7 cellular contexts compared by ENCODE assay signal in genomic region chr4:71553605-71554004, GRCh38.
A peak's percentile ranks its signal among the peaks of the same experiment; 100 is the strongest.
DNase-seq lines count a peak whose midpoint lies in the region; ATAC-seq and TF ChIP-seq lines count a peak whose summit lies in the region.

No MANE protein-coding gene starts in this region.

- no peaks in the 10 kb centered on the region for H3F3A ChIP-seq in neural progenitor cell (ENCODE audit: low read depth)

- H3K36me3 ChIP-seq in KMS-11 (ENCODE audit: insufficient read depth): no peaks in the 10 kb centered on the region
- no peaks in the 10 kb centered on the region for H3K36me3 ChIP-seq in neural progenitor cell

- H3K36me3 Mint-ChIP-seq in neural progenitor cell: no peaks in the 10 kb centered on the region

- no peak overlapping the region for H3K4me2 ChIP-seq in KMS-11
- H3K4me2 ChIP-seq in neural progenitor cell: no peak overlapping the region

- H3K27me3 ChIP-seq in KMS-11 (ENCODE audit: insufficient read depth, low read depth) (no peaks in the 10 kb centered on the region), neural progenitor cell (no peaks in the 10 kb centered on the region)

- no peak overlapping the region for H3K4me3 Mint-ChIP-seq in neural progenitor cell

- no peak overlapping the region for H3K4me3 ChIP-seq in KMS-11 (IDR thresholded peaks at IDR 0.05; ENCODE audit: insufficient read depth, low read depth, low read length)
- H3K4me3 ChIP-seq in neural progenitor cell: no peak overlapping the region

- no peaks in the 10 kb centered on the region for H3K9me3 Mint-ChIP-seq in neural progenitor cell

- DNase-seq in dedifferentiated amniotic fluid mesenchymal stem cell (ENCODE audit: extremely low spot score) (peak; percentile 52), neural progenitor cell (ENCODE audit: low spot score) (peak; percentile 13), epidermal melanocyte (ENCODE audit: insufficient read length, low spot score) (no peak)
- no peak for DNase-seq in stimulated activated CD8-positive, alpha-beta memory T cell treated with anti-CD3 and anti-CD28 coated beads, Interleukin-4, amount 100 ng/mL, for 48 hours
- DNase-seq in activated naive CD4-positive, alpha-beta T cell treated with Interleukin-2 at 50 U/mL for 16 hours: no peak

- H4K20me1 ChIP-seq in KMS-11 (ENCODE audit: insufficient read depth) (no peaks in the 10 kb centered on the region), neural progenitor cell (ENCODE audit: low read depth) (no peaks in the 10 kb centered on the region)

- H3K27ac Mint-ChIP-seq in neural progenitor cell: no peak overlapping the region

- H3K79me2 ChIP-seq in KMS-11 (ENCODE audit: insufficient read depth, low read depth) (no peaks in the 10 kb centered on the region), neural progenitor cell (ENCODE audit: low read depth) (no peaks in the 10 kb centered on the region)

- no peaks in the 10 kb centered on the region for H3K27me3 Mint-ChIP-seq in neural progenitor cell (ENCODE audit: insufficient read depth, low read depth)

- TF ChIP-seq CTCF in KMS-11 (conservative IDR thresholded peaks at IDR 0.05; ENCODE audit: low read depth, low read length): peak; percentile 56
- TF ChIP-seq CTCF in neural progenitor cell (IDR thresholded peaks at IDR 0.05): peak; percentile 59

- ATAC-seq in GM18868 (IDR thresholded peaks at IDR 0.05; ENCODE audit: unreplicated experiment): peak; percentile 56

- H3K4me1 Mint-ChIP-seq in neural progenitor cell: no peaks in the 10 kb centered on the region

- H3K27ac ChIP-seq in KMS-11 (no peak overlapping the region), neural progenitor cell (no peak overlapping the region)

- H3K9me3 ChIP-seq in neural progenitor cell (ENCODE audit: low read depth): no peaks in the 10 kb centered on the region

- H3K4me1 ChIP-seq in KMS-11 (ENCODE audit: low read depth, poor library complexity, severe bottlenecking) (no peaks in the 10 kb centered on the region), neural progenitor cell (peaks cover 11% of the 10 kb centered on the region)

- H3K9ac ChIP-seq in KMS-11: no peak overlapping the region
- no peak overlapping the region for H3K9ac ChIP-seq in neural progenitor cell

- H2AFZ ChIP-seq in KMS-11 (ENCODE audit: low read depth): no peak overlapping the region
- H2AFZ ChIP-seq in neural progenitor cell (replicated peaks): no peak overlapping the region

Comparison
In these comparisons a context has a peak if more than half of its experiments do, and no peak if none do; other contexts are left out.
1. DNase-seq: peak in dedifferentiated amniotic fluid mesenchymal stem cell (single experiment) and neural progenitor cell (single experiment); none in stimulated activated CD8-positive, alpha-beta memory T cell treated with anti-CD3 and anti-CD28 coated beads, Interleukin-4, amount 100 ng/mL, for 48 hours (single experiment), epidermal melanocyte (single experiment) and activated naive CD4-positive, alpha-beta T cell treated with Interleukin-2 at 50 U/mL for 16 hours (single experiment).